Comparison of ENCODE assay signal across 1 cellular context in genomic region chr10:110790913-110791525, GRCh38.
TF ChIP-seq lines count a peak whose summit lies in the region.

No MANE protein-coding gene starts in this region.

TF ChIP-seq in IMR-90, 13 proteins besides CTCF, POLR2A, EP300 and RAD21:
- no peak for TF ChIP-seq BHLHE40 (IDR thresholded peaks at IDR 0.05; ENCODE audit: low read depth, low read length)
- TF ChIP-seq USF2 (IDR thresholded peaks at IDR 0.05; ENCODE audit: low read depth, low read length) = no peak
- no peak for TF ChIP-seq SMC3 (IDR thresholded peaks at IDR 0.05; ENCODE audit: low read depth, low read length)
- no peak for TF ChIP-seq MAFK (IDR thresholded peaks at IDR 0.05; ENCODE audit: low read depth, low read length)
- no peak for TF ChIP-seq NFE2L2 (IDR thresholded peaks at IDR 0.05; ENCODE audit: low read depth, low read length)
- TF ChIP-seq FOS (IDR thresholded peaks at IDR 0.05; ENCODE audit: low read depth, low read length) = no peak
- no peak for TF ChIP-seq MAZ (IDR thresholded peaks at IDR 0.05; ENCODE audit: borderline replicate concordance, low read depth, low read length)
- TF ChIP-seq CHD1 (IDR thresholded peaks at IDR 0.05; ENCODE audit: low read depth, low read length) = no peak
- TF ChIP-seq CEBPB (IDR thresholded peaks at IDR 0.05; ENCODE audit: low read depth, low read length) = no peak
